In the genomic region with DNA sequence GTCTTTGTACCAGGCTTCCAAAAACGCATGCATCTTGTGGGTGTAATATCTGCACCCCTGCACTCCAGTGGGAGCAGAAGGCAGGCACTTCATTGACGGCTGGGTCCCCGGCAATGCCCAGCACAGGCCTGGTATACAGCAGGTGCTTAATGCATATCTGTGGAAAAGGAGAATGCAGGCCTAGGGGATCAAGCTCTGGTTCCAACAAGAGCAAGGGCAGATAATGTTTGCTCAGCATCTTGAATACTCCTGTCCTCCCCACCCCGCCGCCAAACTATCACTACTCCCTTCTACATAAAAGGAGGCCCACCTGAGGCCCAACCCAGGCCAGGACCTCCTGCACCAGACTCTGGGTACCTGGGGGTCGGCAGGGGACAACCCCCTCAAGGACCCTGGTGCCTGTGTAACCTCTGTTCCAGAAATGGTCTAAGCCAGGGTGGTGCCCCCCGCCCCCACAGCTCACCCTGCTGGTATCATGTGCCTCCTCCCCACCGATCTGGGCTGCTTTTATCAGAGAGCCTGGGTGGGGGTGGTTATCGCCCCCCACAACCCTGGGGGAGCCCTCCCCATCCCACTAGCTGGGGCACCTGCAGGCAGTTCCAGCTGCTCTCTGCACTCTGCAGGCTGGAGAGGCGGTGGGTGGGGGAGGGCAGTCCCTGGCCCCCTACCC, we compare ENCODE assay signal across 10 cellular contexts. TPM values are rescaled to one million over a fixed set of nuclear protein-coding genes. Genes with fewer than 3 reads are reported as not detected.
DNase-seq lines count a peak whose midpoint lies in the region; ATAC-seq and TF ChIP-seq lines count a peak whose summit lies in the region.
"Had no signal": no experiment of that assay in that cellular context is flagged by ENCODE, and none has a peak within 500 bp of the region (broad histone marks: within the 10 kb centered on the region; RNA-seq: fewer than 3 reads in every experiment).

No MANE protein-coding gene starts in this region.

- no peak overlapping the region for H4K91ac ChIP-seq in mesenchymal stem cell (ENCODE audit: low read length)

- DNase-seq in left ventricle myocardium inferior (no peak), right atrium auricular region (ENCODE audit: low spot score) (no peak), mesenchymal stem cell (no peak), NCI-H187 (lab: John Stamatoyannopoulos, UW) (no peak), C1 segment of cervical spinal cord (lab: John Stamatoyannopoulos, UW) (no peak)
- DNase-seq: KG1 had no signal

- peaks cover 90% of the 10 kb centered on the region for H3K4me1 ChIP-seq in left ventricle myocardium inferior
- peaks cover 0 to 89% of the 10 kb centered on the region in 2 donors for H3K4me1 ChIP-seq in right atrium auricular region
- H3K4me1 ChIP-seq in mesenchymal stem cell (ENCODE audit: control insufficient read depth, insufficient read depth, low read depth, low read length), result peaks cover 80% of the 10 kb centered on the region

- H3K27me3 Mint-ChIP-seq in activated naive CD8-positive, alpha-beta T cell, result no peaks in the 10 kb centered on the region

- no peak overlapping the region for H2AFZ ChIP-seq in mesenchymal stem cell (ENCODE audit: low read depth, low read length)

- H3K4me1 Mint-ChIP-seq in activated naive CD8-positive, alpha-beta T cell (ENCODE audit: low read depth), result peaks cover 40% of the 10 kb centered on the region

- no peak overlapping the region for H3K9ac ChIP-seq in mesenchymal stem cell (ENCODE audit: low read length)

- peak overlapping the region; percentile 44 for H2BK15ac ChIP-seq in mesenchymal stem cell (ENCODE audit: low read depth, poor library complexity, severe bottlenecking)

- TF ChIP-seq CTCF in left ventricle myocardium inferior (IDR thresholded peaks at IDR 0.05; ENCODE audit: borderline replicate concordance) (no peak), right atrium auricular region (IDR thresholded peaks at IDR 0.05) (no peak)

- H2BK12ac ChIP-seq in mesenchymal stem cell (ENCODE audit: low read length in 2 of 2), result peak overlapping the region in 1 of 2 experiments; percentile 61

- H3K9me3 ChIP-seq in left ventricle myocardium inferior (replicated peaks), result no peaks in the 10 kb centered on the region
- H3K9me3 ChIP-seq in right atrium auricular region, result no peaks in the 10 kb centered on the region
- no peaks in the 10 kb centered on the region for H3K9me3 ChIP-seq in mesenchymal stem cell (ENCODE audit: control insufficient read depth, low read length)

- H2BK120ac ChIP-seq in mesenchymal stem cell (ENCODE audit: low read depth, low read length), result no peak overlapping the region

- H2BK5ac ChIP-seq in mesenchymal stem cell (ENCODE audit: low read depth, low read length, poor library complexity, severe bottlenecking), result no peak overlapping the region

- H3K36me3 Mint-ChIP-seq in activated naive CD8-positive, alpha-beta T cell, result no peaks in the 10 kb centered on the region

- 85% methylated on average over 9 of the region's 10 CpGs for WGBS in mesenchymal stem cell

- no peak overlapping the region for H2AK5ac ChIP-seq in mesenchymal stem cell (ENCODE audit: low read length, severe bottlenecking)

- H3K4ac ChIP-seq in mesenchymal stem cell (ENCODE audit: low read depth in 1 of 2, low read length in 2 of 2), result no peak overlapping the region

- no peak overlapping the region for H3K4me3 ChIP-seq in left ventricle myocardium inferior
- H3K4me3 ChIP-seq in right atrium auricular region, result no peak overlapping the region
- H3K4me3 ChIP-seq in mesenchymal stem cell (ENCODE audit: insufficient read depth in 1 of 2, low read depth in 1 of 2, low read length in 2 of 2), result no peak overlapping the region

- peak overlapping the region; percentile 63 for H3K4me3 Mint-ChIP-seq in activated naive CD8-positive, alpha-beta T cell

- H3K36me3 ChIP-seq in left ventricle myocardium inferior (no peaks in the 10 kb centered on the region), right atrium auricular region (no peaks in the 10 kb centered on the region), mesenchymal stem cell (ENCODE audit: control insufficient read depth in 1 of 2, insufficient read depth in 2 of 2, low read depth in 1 of 2, low read length in 2 of 2) (peaks cover 0 to 17% of the 10 kb centered on the region in 2 experiments)

- H3K14ac ChIP-seq in mesenchymal stem cell (ENCODE audit: low read length in 2 of 2), result no peak overlapping the region

- ATAC-seq in HG03095 (IDR thresholded peaks at IDR 0.05; ENCODE audit: unreplicated experiment) (no peak), HG03571 (IDR thresholded peaks at IDR 0.05; ENCODE audit: unreplicated experiment) (no peak)
- ATAC-seq: right cardiac atrium had no signal

- no peak overlapping the region for H3K27ac Mint-ChIP-seq in activated naive CD8-positive, alpha-beta T cell

- peaks cover 2% of the 10 kb centered on the region for H3K79me1 ChIP-seq in mesenchymal stem cell (replicated peaks; ENCODE audit: low read length, poor library complexity, severe bottlenecking)

- H3K4me2 ChIP-seq in mesenchymal stem cell (ENCODE audit: low read length, poor library complexity, severe bottlenecking), result no peak overlapping the region

- intact Hi-C loops in left ventricle myocardium inferior (cut with micrococcal nuclease), result no loop called here

- H3K18ac ChIP-seq in mesenchymal stem cell (ENCODE audit: low read depth in 1 of 2, low read length in 2 of 2), result peak overlapping the region in 1 of 2 experiments; percentile 63

- no peaks in the 10 kb centered on the region for H3K27me3 ChIP-seq in left ventricle myocardium inferior (ENCODE audit: low read depth)
- no peaks in the 10 kb centered on the region for H3K27me3 ChIP-seq in right atrium auricular region
- H3K27me3 ChIP-seq in mesenchymal stem cell (ENCODE audit: control insufficient read depth in 1 of 2, insufficient read depth in 1 of 2, low read length in 2 of 2), result no peaks in the 10 kb centered on the region

- H3K23ac ChIP-seq in mesenchymal stem cell (ENCODE audit: low read length in 2 of 2), result peak overlapping the region in 1 of 2 experiments; percentile 77

- no peaks in the 10 kb centered on the region for H3K9me3 Mint-ChIP-seq in activated naive CD8-positive, alpha-beta T cell (ENCODE audit: low read depth)

- H3K27ac ChIP-seq in left ventricle myocardium inferior (replicated peaks), result peak overlapping the region; percentile 96
- peak overlapping the region in 1 of 2 donors; percentile 83 for H3K27ac ChIP-seq in right atrium auricular region
- H3K27ac ChIP-seq in mesenchymal stem cell (ENCODE audit: low read length, poor library complexity, severe bottlenecking), result no peak overlapping the region

- no peak overlapping the region for H4K8ac ChIP-seq in mesenchymal stem cell (ENCODE audit: low read length)

RNA-seq across cellular contexts. Expression of gene KLF16, which starts 4.8 kb away (rescaled TPM):
- 6.4 TPM for total RNA-seq in left ventricle myocardium inferior
- 1 to 10 TPM; 4.4 to 5.6 TPM for total RNA-seq in right atrium auricular region
- polyA plus RNA-seq in mesenchymal stem cell (2013, experiment 1 of 2), result 25.8 TPM
- polyA plus RNA-seq in mesenchymal stem cell (2013, experiment 2 of 2), result 28.0 TPM

RNA-seq across cellular contexts. Expression of gene REXO1, which starts 10.3 kb away (rescaled TPM):
- 17.7 TPM for total RNA-seq in left ventricle myocardium inferior
- total RNA-seq in right atrium auricular region, result 10 to 100 TPM in 1 of 2 donors, 1 to 10 TPM in 1; 9.6 to 12.1 TPM
- 16.0 TPM for polyA plus RNA-seq in mesenchymal stem cell (2013, experiment 1 of 2)
- 14.2 TPM for polyA plus RNA-seq in mesenchymal stem cell (2013, experiment 2 of 2)

RNA-seq across cellular contexts. Expression of gene ABHD17A, which starts 26.7 kb away (rescaled TPM):
- total RNA-seq in left ventricle myocardium inferior, result 55.6 TPM
- total RNA-seq in right atrium auricular region, result 10 to 100 TPM; 92.6 to 99.5 TPM
- 60.5 TPM for polyA plus RNA-seq in mesenchymal stem cell (2013, experiment 1 of 2)
- 60.5 TPM for polyA plus RNA-seq in mesenchymal stem cell (2013, experiment 2 of 2)

RNA-seq across cellular contexts. Expression of gene ATP8B3, which starts 46.5 kb away (rescaled TPM):
- total RNA-seq in left ventricle myocardium inferior, result 0.41 TPM
- total RNA-seq in right atrium auricular region, result under 1 TPM; 0.51 to 0.74 TPM
- polyA plus RNA-seq in mesenchymal stem cell (2013, experiment 1 of 2), result 3.5 TPM
- 3.2 TPM for polyA plus RNA-seq in mesenchymal stem cell (2013, experiment 2 of 2)

RNA-seq across cellular contexts. Expression of gene ADAT3, which starts 46.7 kb away (rescaled TPM):
- total RNA-seq in left ventricle myocardium inferior, result 1.8 TPM
- 1 to 10 TPM; 1.7 to 4.0 TPM for total RNA-seq in right atrium auricular region
- 4.9 TPM for polyA plus RNA-seq in mesenchymal stem cell (2013, experiment 1 of 2)
- 4.9 TPM for polyA plus RNA-seq in mesenchymal stem cell (2013, experiment 2 of 2)
